ENCODE assay signal across 8 cellular contexts in genomic region chr3:170410428-170411029, GRCh38. TPM values are rescaled to one million over a fixed set of nuclear protein-coding genes. Genes with fewer than 3 reads are reported as not detected.
DNase-seq lines count a peak whose midpoint lies in the region; ATAC-seq and TF ChIP-seq lines count a peak whose summit lies in the region.

No MANE protein-coding gene starts in this region.

- no peaks in the 10 kb centered on the region for H3K4me1 ChIP-seq in liver (ENCODE audit: control insufficient read depth in 4 of 4, insufficient read depth in 4 of 4, low read length in 3 of 4)

- H3K27ac ChIP-seq in WERI-Rb-1 (no peak overlapping the region), liver (ENCODE audit: low read depth in 1 of 2, low read length in 2 of 2) (no peak overlapping the region)

- TF ChIP-seq CTCF in LNCaP clone FGC (IDR thresholded peaks at IDR 0.05; ENCODE audit: control insufficient read depth, extremely low read depth, insufficient read depth) (peak; percentile 63), WERI-Rb-1 (IDR thresholded peaks at IDR 0.05; ENCODE audit: low read depth, low read length) (peak; percentile 28), liver (IDR thresholded peaks at IDR 0.05; ENCODE audit: low read depth, low read length, missing input control) (peak; percentile 61)

- ATAC-seq in HG03139 (IDR thresholded peaks at IDR 0.05; ENCODE audit: unreplicated experiment) (no peak), GM21576 (IDR thresholded peaks at IDR 0.05; ENCODE audit: unreplicated experiment) (no peak)

- H3K4me3 ChIP-seq in LNCaP clone FGC (ENCODE audit: low read depth, low read length) (no peak overlapping the region), WERI-Rb-1 (ENCODE audit: low read depth, low read length) (no peak overlapping the region), liver (ENCODE audit: low read depth in 1 of 3, low read length in 3 of 3) (no peak overlapping the region)

- in situ Hi-C loops in Caki2 (cut with HindIII; ENCODE audit: low pct_unique_long_range_greater_than_20kb, low sequenced_read_pairs), result no loop called here

- H3K9ac ChIP-seq in liver (ENCODE audit: low read depth in 1 of 2, low read length in 2 of 2), result no peak overlapping the region

- peak; percentile 90 to 94 for TF ChIP-seq RAD21 in liver (IDR thresholded peaks at IDR 0.05)

- no peaks in the 10 kb centered on the region for H3K36me3 ChIP-seq in WERI-Rb-1
- no peaks in the 10 kb centered on the region for H3K36me3 ChIP-seq in liver (ENCODE audit: control insufficient read depth in 4 of 4, insufficient read depth in 3 of 4, low read depth in 1 of 4, low read length in 3 of 4)

- peak; percentile 58 for DNase-seq in Caki2 (ENCODE audit: low read depth)
- peak; percentile 4 for DNase-seq in LNCaP clone FGC (ENCODE audit: low read depth)
- no peak for DNase-seq in WERI-Rb-1
- DNase-seq in SHP77 treated with DMSO at 0.1 percent for 48 hours (lab: John Stamatoyannopoulos, UW), result no peak
- DNase-seq in activated T-cell treated with anti-CD3 and anti-CD28 coated beads for 4 hours, result no peak

- 53% methylated on average over 4 of the region's 4 CpGs for WGBS in liver

- H3K9me3 ChIP-seq in WERI-Rb-1 (ENCODE audit: severe bottlenecking) (no peaks in the 10 kb centered on the region), liver (ENCODE audit: control insufficient read depth in 4 of 4, low read length in 3 of 4) (no peaks in the 10 kb centered on the region)

- H3K27me3 ChIP-seq in WERI-Rb-1 (ENCODE audit: insufficient read depth, low read depth, severe bottlenecking) (no peaks in the 10 kb centered on the region), liver (ENCODE audit: control insufficient read depth in 4 of 4, insufficient read depth in 4 of 4, low read length in 3 of 4) (no peaks in the 10 kb centered on the region)

TF ChIP-seq in liver, 16 proteins besides CTCF, POLR2A, EP300 and RAD21:
- TF ChIP-seq FOXA2 (IDR thresholded peaks at IDR 0.05) (no peak), HNF4A (conservative IDR thresholded peaks at IDR 0.05) (peak in 1 of 2 donors; percentile 18)
TF ChIP-seq in liver: peak in this region for 1.

RNA-seq across cellular contexts. Expression of gene CLDN11, which starts 8.1 kb away (rescaled TPM):
- 21.1 and 30.2 TPM in 2 replicates for total RNA-seq in Caki2 (2014; rRNA removed; shearing (Covaris generic); ENCODE audit: low replicate concordance)
- total RNA-seq in liver, result 1 to 10 TPM in 1 of 2 donors, under 1 TPM in 1; 0.28 to 3.3 TPM
- polyA plus RNA-seq in liver, result 1 to 10 TPM; 1.6 to 2.2 TPM

RNA-seq across cellular contexts. Expression of gene SKIL, which starts 53.0 kb away (rescaled TPM):
- total RNA-seq in Caki2 (2014; rRNA removed; shearing (Covaris generic); ENCODE audit: low replicate concordance), result 33.2 and 55.8 TPM in 2 replicates
- total RNA-seq in liver, result 10 to 100 TPM; 20.0 to 43.2 TPM
- 1 to 10 TPM; 2.5 to 8.4 TPM for polyA plus RNA-seq in liver

Comparison
In these comparisons a context has a peak if more than half of its experiments do, and no peak if none do; other contexts are left out.
1. DNase-seq: peak in Caki2 (single experiment) and LNCaP clone FGC (single experiment); none in WERI-Rb-1 (single experiment), SHP77 treated with DMSO at 0.1 percent for 48 hours (single experiment) and activated T-cell treated with anti-CD3 and anti-CD28 coated beads for 4 hours (single experiment).
2. Peak in every context shown above with its lines, with median percentiles within 50 percentile points of each other: CTCF ChIP-seq.